1 cellular context compared by ENCODE assay signal in genomic region chr1:200644021-200644420, GRCh38.
TF ChIP-seq lines count a peak whose summit lies in the region.

No MANE protein-coding gene starts in this region.

TF ChIP-seq in K562, 482 proteins besides CTCF, POLR2A, EP300 and RAD21:
- TF ChIP-seq MAFF (IDR thresholded peaks at IDR 0.05; ENCODE audit: low read length) (peak; percentile 16; the same call in 1 of the 2 replicates), ATF1 (CRISPR knock-in tag; IDR thresholded peaks at IDR 0.05) (no peak), ATF1 (tag; IDR thresholded peaks at IDR 0.05) (no peak), ZNF316 (IDR thresholded peaks at IDR 0.05) (peak; percentile 91), ARID1B (IDR thresholded peaks at IDR 0.05) (peak; percentile 14; the same call in 1 of the 2 replicates), OTX1 (CRISPR knock-in tag; IDR thresholded peaks at IDR 0.05) (no peak), C11orf30 (IDR thresholded peaks at IDR 0.05; ENCODE audit: low read depth) (peak; percentile 85), POLR3G (IDR thresholded peaks at IDR 0.05; ENCODE audit: extremely low read depth, insufficient read length, insufficient replicate concordance) (no peak), HOMEZ (CRISPR knock-in tag; IDR thresholded peaks at IDR 0.05) (no peak)
